25 cellular contexts compared by ENCODE assay signal in the genomic region with DNA sequence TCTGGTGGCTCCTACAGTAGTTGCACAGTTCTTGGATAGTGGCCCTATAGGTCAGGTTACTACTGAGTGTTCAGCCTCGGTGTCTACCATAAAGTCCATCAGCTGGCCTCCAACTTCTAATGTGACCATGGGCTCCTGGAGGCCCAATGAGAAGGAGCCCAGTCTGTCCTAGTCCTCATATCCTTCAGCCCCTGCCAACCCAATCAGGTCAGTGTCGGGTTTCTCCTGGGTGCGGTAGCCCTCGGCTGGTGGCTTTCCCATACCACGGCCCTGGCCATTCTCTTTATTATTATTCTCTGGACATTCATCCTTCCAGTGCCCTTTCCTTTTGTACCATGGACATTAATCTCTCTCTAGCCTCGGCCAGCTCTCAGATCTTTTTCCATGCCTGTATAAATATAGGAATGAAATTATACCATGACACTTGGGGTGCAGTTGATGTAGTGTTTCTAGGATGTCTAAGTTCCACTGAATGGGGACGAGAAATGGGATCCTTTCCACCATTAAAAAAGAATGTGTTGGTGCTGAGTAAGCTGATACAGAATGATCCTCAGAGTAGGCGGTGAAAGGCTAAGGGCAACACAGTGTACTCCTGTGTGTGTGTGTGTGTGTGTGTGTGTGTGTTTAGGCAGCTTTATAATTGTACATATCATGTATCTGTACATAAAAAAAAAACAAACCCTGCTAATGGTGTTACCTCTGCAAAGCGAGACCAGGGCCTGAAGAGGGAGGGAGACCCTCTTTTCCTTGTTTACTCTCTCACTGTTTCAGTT. TPM values are rescaled to one million over a fixed set of nuclear protein-coding genes. Genes with fewer than 3 reads are reported as not detected.
"Had no signal": no experiment of that assay in that cellular context is flagged by ENCODE, and none has a peak within 500 bp of the region (broad histone marks: within the 10 kb centered on the region; RNA-seq: fewer than 3 reads in every experiment).

No MANE protein-coding gene starts in this region.

- H3K4me3 ChIP-seq: body of pancreas, lower lobe of right lung, ovary, psoas muscle, skin epidermis, suprapubic skin, transverse colon, uterus had no signal

- H3K27me3 Mint-ChIP-seq: stimulated activated naive CD8-positive, alpha-beta T cell treated with anti-CD3 and anti-CD28 coated beads, Interleukin-15, Interleukin-2, amounts not matched to agents 100 ng/mL and 50 ng/mL, for 24 hours had no signal

- H3K27ac Mint-ChIP-seq: activated CD4-positive, alpha-beta memory T cell treated with anti-CD3 and anti-CD28 coated beads, Interleukin-2, amount 10 ng/mL, durations not matched to agents 7 days and 5 days; activated CD8-positive, alpha-beta memory T cell treated with anti-CD3 and anti-CD28 coated beads, Interleukin-2, amount 10 ng/mL, durations not matched to agents 7 days and 5 days; activated naive CD8-positive, alpha-beta T cell treated with anti-CD3 and anti-CD28 coated beads for 36 hours; activated T-helper 17 cell treated with anti-CD3 and anti-CD28 coated beads, Interleukin-2, amount 50 U/mL, for 72 hours; endodermal cell; stimulated activated naive CD8-positive, alpha-beta T cell treated with anti-CD3 and anti-CD28 coated beads, Interleukin-15, Interleukin-2, amounts not matched to agents 100 ng/mL and 50 ng/mL, for 24 hours had no signal

- DNase-seq: activated CD4-positive, alpha-beta memory T cell treated with anti-CD3 and anti-CD28 coated beads, Interleukin-2, amount 10 ng/mL, durations not matched to agents 7 days and 5 days; activated CD4-positive, alpha-beta T cell treated with anti-CD3 and anti-CD28 coated beads for 4 hours; activated CD8-positive, alpha-beta memory T cell treated with anti-CD3 and anti-CD28 coated beads, Interleukin-2, amount 10 ng/mL, durations not matched to agents 7 days and 5 days; activated naive CD4-positive, alpha-beta T cell; activated naive CD8-positive, alpha-beta T cell treated with anti-CD3 and anti-CD28 coated beads for 36 hours; amygdala; body of pancreas; endodermal cell; foreskin keratinocyte; hippocampal formation; left cardiac atrium; lower lobe of right lung; ovary; psoas muscle; right cardiac atrium; stimulated activated CD4-positive, alpha-beta T cell treated with anti-CD3 and anti-CD28 coated beads, Interleukin-15, amount 100 ng/mL, for 24 hours; stimulated activated CD4-positive, alpha-beta T cell treated with anti-CD3 and anti-CD28 coated beads, Interleukin-2, amount 100 ng/mL, for 48 hours; transverse colon; uterus had no signal

- H3K4me3 Mint-ChIP-seq: activated CD4-positive, alpha-beta memory T cell treated with anti-CD3 and anti-CD28 coated beads, Interleukin-2, amount 10 ng/mL, durations not matched to agents 7 days and 5 days; activated CD8-positive, alpha-beta memory T cell treated with anti-CD3 and anti-CD28 coated beads, Interleukin-2, amount 10 ng/mL, durations not matched to agents 7 days and 5 days; activated naive CD8-positive, alpha-beta T cell treated with anti-CD3 and anti-CD28 coated beads for 36 hours; activated T-helper 17 cell treated with anti-CD3 and anti-CD28 coated beads, Interleukin-2, amount 50 U/mL, for 72 hours; endodermal cell; stimulated activated naive CD8-positive, alpha-beta T cell treated with anti-CD3 and anti-CD28 coated beads, Interleukin-15, Interleukin-2, amounts not matched to agents 100 ng/mL and 50 ng/mL, for 24 hours had no signal

- H3K9me3 Mint-ChIP-seq: activated CD4-positive, alpha-beta memory T cell treated with anti-CD3 and anti-CD28 coated beads, Interleukin-2, amount 10 ng/mL, durations not matched to agents 7 days and 5 days; activated naive CD8-positive, alpha-beta T cell treated with anti-CD3 and anti-CD28 coated beads for 36 hours; activated T-helper 17 cell treated with anti-CD3 and anti-CD28 coated beads, Interleukin-2, amount 50 U/mL, for 72 hours; stimulated activated naive CD8-positive, alpha-beta T cell treated with anti-CD3 and anti-CD28 coated beads, Interleukin-15, Interleukin-2, amounts not matched to agents 100 ng/mL and 50 ng/mL, for 24 hours had no signal

- H3K27ac ChIP-seq: body of pancreas, epithelial cell of prostate, foreskin keratinocyte, lower lobe of right lung, ovary, psoas muscle, skin epidermis, suprapubic skin, transverse colon, uterus had no signal

- H3K4me1 Mint-ChIP-seq: activated CD4-positive, alpha-beta memory T cell treated with anti-CD3 and anti-CD28 coated beads, Interleukin-2, amount 10 ng/mL, durations not matched to agents 7 days and 5 days; activated CD8-positive, alpha-beta memory T cell treated with anti-CD3 and anti-CD28 coated beads, Interleukin-2, amount 10 ng/mL, durations not matched to agents 7 days and 5 days; activated naive CD8-positive, alpha-beta T cell treated with anti-CD3 and anti-CD28 coated beads for 36 hours; activated T-helper 17 cell treated with anti-CD3 and anti-CD28 coated beads, Interleukin-2, amount 50 U/mL, for 72 hours had no signal

- H3K36me3 ChIP-seq: lower lobe of right lung, ovary, suprapubic skin, transverse colon, uterus had no signal

- H3K9me3 ChIP-seq: body of pancreas, lower lobe of right lung, ovary, psoas muscle, suprapubic skin, transverse colon, uterus had no signal

- H3K4me1 ChIP-seq: body of pancreas, lower lobe of right lung, transverse colon, uterus had no signal

- ATAC-seq: activated CD8-positive, alpha-beta memory T cell treated with anti-CD3 and anti-CD28 coated beads, Interleukin-2, amount 10 ng/mL, durations not matched to agents 7 days and 5 days; activated T-helper 17 cell treated with anti-CD3 and anti-CD28 coated beads, Interleukin-2, amount 50 U/mL, for 72 hours; body of pancreas; foreskin keratinocyte; lower lobe of right lung; right cardiac atrium had no signal

- H3K36me3 Mint-ChIP-seq: activated CD8-positive, alpha-beta memory T cell treated with anti-CD3 and anti-CD28 coated beads, Interleukin-2, amount 10 ng/mL, durations not matched to agents 7 days and 5 days; activated naive CD8-positive, alpha-beta T cell treated with anti-CD3 and anti-CD28 coated beads for 36 hours had no signal

RNA-seq across cellular contexts. Expression of gene NOX5, which starts 19.3 kb away (rescaled TPM):
- total RNA-seq: activated CD4-positive, alpha-beta memory T cell treated with anti-CD3 and anti-CD28 coated beads, Interleukin-2, amount 10 ng/mL, durations not matched to agents 7 days and 5 days; activated naive CD8-positive, alpha-beta T cell treated with anti-CD3 and anti-CD28 coated beads for 36 hours; activated T-helper 17 cell treated with anti-CD3 and anti-CD28 coated beads, Interleukin-2, amount 50 U/mL, for 72 hours; cardiac septum; endodermal cell; lower lobe of right lung had no signal
